ENCODE assay signal across 1 cellular context in genomic region chr3:150729682-150730360, GRCh38.
TF ChIP-seq lines count a peak whose summit lies in the region.

No MANE protein-coding gene starts in this region.

TF ChIP-seq in K562, 482 proteins besides CTCF, POLR2A, EP300 and RAD21 (continued from another document and continues in another):
- no peak for TF ChIP-seq CHD7 (IDR thresholded peaks at IDR 0.05; ENCODE audit: low read depth, low read length)
- 0 out of 2 replicates have a peak, but pooled peaks have one; percentile 6 for TF ChIP-seq RAD51 (IDR thresholded peaks at IDR 0.05; ENCODE audit: borderline replicate concordance, low read depth)
- TF ChIP-seq CAMTA2 (CRISPR knock-in tag; conservative IDR thresholded peaks at IDR 0.05), result no peak
- TF ChIP-seq GABPA (tag; conservative IDR thresholded peaks at IDR 0.05; ENCODE audit: low read depth), result no peak
- TF ChIP-seq MITF (IDR thresholded peaks at IDR 0.05), result 0 out of 2 replicates have a peak, but pooled peaks have one; percentile 24
- TF ChIP-seq ZNF699 (CRISPR knock-in tag; IDR thresholded peaks at IDR 0.05; ENCODE audit: insufficient replicate concordance), result no peak
- TF ChIP-seq ESRRA (IDR thresholded peaks at IDR 0.05; ENCODE audit: borderline replicate concordance, low read depth), result no peak
- TF ChIP-seq MNT (conservative IDR thresholded peaks at IDR 0.05), result peak; percentile 33 to 58; a peak in 2 of 4 replicates
- TF ChIP-seq HNRNPH1 (optimal IDR thresholded peaks at IDR 0.05; ENCODE audit: low read depth, low read length), result no peak
- TF ChIP-seq SMARCA5 (IDR thresholded peaks at IDR 0.05), result no peak
- no peak for TF ChIP-seq ZBTB5 (IDR thresholded peaks at IDR 0.05)
- no peak for TF ChIP-seq ZNF583 (CRISPR knock-in tag; IDR thresholded peaks at IDR 0.05)
- TF ChIP-seq MEF2A (IDR thresholded peaks at IDR 0.05; ENCODE audit: control insufficient read depth, low read depth, low read length), result peak; percentile 74; the same call in 1 of the 2 replicates
- no peak for TF ChIP-seq HDAC1 (IDR thresholded peaks at IDR 0.05)
- TF ChIP-seq CUX1 (CRISPR knock-in tag; IDR thresholded peaks at IDR 0.05), result 0 out of 2 replicates have a peak, but pooled peaks have one; percentile 22
- no peak for TF ChIP-seq BDP1 (IDR thresholded peaks at IDR 0.05; ENCODE audit: insufficient read depth, insufficient read length)
- peak; percentile 66; the same call in 1 of the 2 replicates for TF ChIP-seq HLTF (IDR thresholded peaks at IDR 0.05)
- TF ChIP-seq MAZ (CRISPR knock-in tag; conservative IDR thresholded peaks at IDR 0.05 in 1 of 2, IDR thresholded peaks at IDR 0.05 in 1 of 2), result peak in 1 of 2 experiments; percentile 29; a peak in 1 of 4 replicates
- no peak for TF ChIP-seq ZEB2 (IDR thresholded peaks at IDR 0.05)
- peak in 1 of 2 experiments; percentile 90; a peak in 2 of 4 replicates for TF ChIP-seq ZMIZ1 (IDR thresholded peaks at IDR 0.05; ENCODE audit: low read depth in 2 of 2, low read length in 2 of 2)
- TF ChIP-seq ADNP (tag; IDR thresholded peaks at IDR 0.05), result peak; percentile 54; the same call in 1 of the 2 replicates
- TF ChIP-seq ATF3 (IDR thresholded peaks at IDR 0.05), result peak; percentile 59
- TF ChIP-seq ATF3 (CRISPR knock-in tag; conservative IDR thresholded peaks at IDR 0.05), result 0 out of 2 replicates have a peak, but pooled peaks have one; percentile 27
- TF ChIP-seq PRPF4 (IDR thresholded peaks at IDR 0.05; ENCODE audit: insufficient read depth, low read depth, low read length, poor library complexity, severe bottlenecking), result no peak
- TF ChIP-seq MYNN (IDR thresholded peaks at IDR 0.05), result peak; percentile 54; the same call in 1 of the 2 replicates
- TF ChIP-seq MYNN (CRISPR knock-in tag; IDR thresholded peaks at IDR 0.05), result no peak
- TF ChIP-seq HOXB6 (CRISPR knock-in tag; IDR thresholded peaks at IDR 0.05; ENCODE audit: borderline replicate concordance), result no peak
